ENCODE assay signal across 21 cellular contexts in genomic region chr2:38935568-38936172, GRCh38.
A peak's percentile ranks its signal among the peaks of the same experiment; 100 is the strongest.
DNase-seq lines count a peak whose midpoint lies in the region; ATAC-seq and TF ChIP-seq lines count a peak whose summit lies in the region.
"Had no signal": no experiment of that assay in that cellular context is flagged by ENCODE, and none has a peak within 500 bp of the region (broad histone marks: within the 10 kb centered on the region; RNA-seq: fewer than 3 reads in every experiment).

No MANE protein-coding gene starts in this region.

- no peaks in the 10 kb centered on the region for H3K9me3 Mint-ChIP-seq in stimulated activated memory B cell treated with anti-CD40 and anti-IgM and Interleukin-4, amounts not matched to agents 10 μg/mL and 1 μg/mL and 100 μg/mL, for 72 hours
- H3K9me3 Mint-ChIP-seq: nephron progenitor cell; stimulated activated naive CD8-positive, alpha-beta T cell treated with anti-CD3 and anti-CD28 coated beads, Interleukin-15, Interleukin-2, amounts not matched to agents 100 ng/mL and 50 ng/mL, for 24 hours had no signal

- no peak for TF ChIP-seq CTCF in cardiac fibroblast (IDR thresholded peaks at IDR 0.05; ENCODE audit: low read depth, low read length)

- peaks cover 7% of the 10 kb centered on the region for H3K4me1 Mint-ChIP-seq in stimulated activated memory B cell treated with anti-CD40 and anti-IgM and Interleukin-4, amounts not matched to agents 10 μg/mL and 1 μg/mL and 100 μg/mL, for 72 hours
- H3K4me1 Mint-ChIP-seq: nephron progenitor cell had no signal

- ATAC-seq in stimulated activated memory B cell treated with anti-CD40 and anti-IgM and Interleukin-4, amounts not matched to agents 10 μg/mL and 1 μg/mL and 100 μg/mL, for 72 hours = no peak
- ATAC-seq in HG02852 (IDR thresholded peaks at IDR 0.05; ENCODE audit: unreplicated experiment) = no peak
- ATAC-seq: activated CD4-positive, CD25-positive, alpha-beta regulatory T cell treated with anti-CD3 and anti-CD28 coated beads, Interleukin-2, amount 50 U/mL, for 24 hours; upper lobe of right lung had no signal

- H3K27me3 Mint-ChIP-seq in stimulated activated memory B cell treated with anti-CD40 and anti-IgM and Interleukin-4, amounts not matched to agents 10 μg/mL and 1 μg/mL and 100 μg/mL, for 72 hours = peaks cover 20% of the 10 kb centered on the region

- peak; percentile 28 for DNase-seq in GM03348 (ENCODE audit: low spot score)
- peak; percentile 75 for DNase-seq in NCI-H226
- DNase-seq in cardiac fibroblast (ENCODE audit: low read depth in 2 of 2) = peak; percentile 14 to 68
- peak; percentile 17 for DNase-seq in kidney tubule cell (ENCODE audit: low spot score)
- no peak for DNase-seq in T-helper 2 cell
- no peak for DNase-seq in NCI-H2171 treated with DMSO at 0.1 percent for 48 hours (lab: John Stamatoyannopoulos, UW)
- DNase-seq: activated effector memory CD4-positive, alpha-beta T cell treated with Interleukin-2 at 50 U/mL for 16 hours; dermis blood vessel endothelial cell; MM.1S; NCI-H187 treated with DMSO at 0.1 percent for 48 hours; NCI-H446; nephron progenitor cell; SJCRH30; stimulated activated CD4-positive, alpha-beta T cell treated with anti-CD3 and anti-CD28 coated beads, Interleukin-15, amount 100 ng/mL, for 24 hours; T-helper 9 cell; upper lobe of right lung had no signal

- H3K4me3 ChIP-seq in cardiac fibroblast (replicated peaks in 1 of 2; ENCODE audit: low read depth in 2 of 2, low read length in 2 of 2) = no peak overlapping the region
- H3K4me3 ChIP-seq: ascending aorta, SJCRH30, upper lobe of right lung had no signal

- H3K27ac Mint-ChIP-seq in stimulated activated memory B cell treated with anti-CD40 and anti-IgM and Interleukin-4, amounts not matched to agents 10 μg/mL and 1 μg/mL and 100 μg/mL, for 72 hours = no peak overlapping the region
- H3K27ac Mint-ChIP-seq: nephron progenitor cell; stimulated activated naive CD8-positive, alpha-beta T cell treated with anti-CD3 and anti-CD28 coated beads, Interleukin-15, Interleukin-2, amounts not matched to agents 100 ng/mL and 50 ng/mL, for 24 hours had no signal

- no peak overlapping the region for H3K4me3 Mint-ChIP-seq in stimulated activated memory B cell treated with anti-CD40 and anti-IgM and Interleukin-4, amounts not matched to agents 10 μg/mL and 1 μg/mL and 100 μg/mL, for 72 hours
- H3K4me3 Mint-ChIP-seq: nephron progenitor cell; stimulated activated naive CD8-positive, alpha-beta T cell treated with anti-CD3 and anti-CD28 coated beads, Interleukin-15, Interleukin-2, amounts not matched to agents 100 ng/mL and 50 ng/mL, for 24 hours had no signal

- H3K36me3 Mint-ChIP-seq in stimulated activated memory B cell treated with anti-CD40 and anti-IgM and Interleukin-4, amounts not matched to agents 10 μg/mL and 1 μg/mL and 100 μg/mL, for 72 hours = no peaks in the 10 kb centered on the region

Comparison
In these comparisons a context has a peak if more than half of its experiments do, and no peak if none do; other contexts are left out.
1. DNase-seq: peak in GM03348 (single experiment), NCI-H226 (single experiment), cardiac fibroblast (2 of 2) and kidney tubule cell (single experiment); none in T-helper 2 cell (0 of 5) and NCI-H2171 treated with DMSO at 0.1 percent for 48 hours (single experiment).